Comparison of ENCODE assay signal across 7 cellular contexts in genomic region chr22:31230155-31230870, GRCh38. TPM values are rescaled to one million over a fixed set of nuclear protein-coding genes. Genes with fewer than 3 reads are reported as not detected.
DNase-seq lines count a peak whose midpoint lies in the region; ATAC-seq and TF ChIP-seq lines count a peak whose summit lies in the region.

No MANE protein-coding gene starts in this region.

- DNase-seq in right cardiac atrium: no peak
- DNase-seq in stomach: no peak
- no peak for DNase-seq in NCI-H1417 (lab: John Stamatoyannopoulos, UW)

- H3K36me3 Mint-ChIP-seq in IgD-negative memory B cell: no peaks in the 10 kb centered on the region
- peaks cover 67% of the 10 kb centered on the region for H3K36me3 Mint-ChIP-seq in activated T-helper 17 cell treated with anti-CD3 and anti-CD28 coated beads, Interleukin-2, amount 50 U/mL, for 72 hours (ENCODE audit: low read depth)

- H3K9me3 ChIP-seq in right cardiac atrium (ENCODE audit: control insufficient read depth, low read length): no peaks in the 10 kb centered on the region
- H3K9me3 ChIP-seq in stomach: no peaks in the 10 kb centered on the region

- H3K4me1 Mint-ChIP-seq in IgD-negative memory B cell: peaks cover 13 to 17% (median 14%) of the 10 kb centered on the region in 3 donors
- H3K4me1 Mint-ChIP-seq in activated T-helper 17 cell treated with anti-CD3 and anti-CD28 coated beads, Interleukin-2, amount 50 U/mL, for 72 hours: peaks cover 34% of the 10 kb centered on the region

- peaks cover 0 to 44% (median 19%) of the 10 kb centered on the region in 4 donors for H3K36me3 ChIP-seq in stomach

- H3K27me3 Mint-ChIP-seq in IgD-negative memory B cell: no peaks in the 10 kb centered on the region
- no peaks in the 10 kb centered on the region for H3K27me3 Mint-ChIP-seq in activated T-helper 17 cell treated with anti-CD3 and anti-CD28 coated beads, Interleukin-2, amount 50 U/mL, for 72 hours

- TF ChIP-seq EP300 in stomach (IDR thresholded peaks at IDR 0.05): no peak

- peak; percentile 53 for ATAC-seq in activated T-helper 17 cell treated with anti-CD3 and anti-CD28 coated beads, Interleukin-2, amount 50 U/mL, for 72 hours (replicated peaks)
- ATAC-seq in right cardiac atrium: peak; percentile 72 to 73
- ATAC-seq in HG03469 (IDR thresholded peaks at IDR 0.05; ENCODE audit: unreplicated experiment): no peak
- no peak for ATAC-seq in HG02623 (IDR thresholded peaks at IDR 0.05; ENCODE audit: unreplicated experiment)

- intact Hi-C loops in right cardiac atrium (cut with DNase I): loop anchor here in 2 of 4 donors (5.0 to 10.0 kb wide), 2 partner anchors 146 to 283 kb away; partner anchors contain the start of gene SMTN (in 1 of the 2)
- intact Hi-C loops in stomach (cut with DNase I; ENCODE audit: low total_unique reads): no loop called here

- TF ChIP-seq CTCF in stomach (IDR thresholded peaks at IDR 0.05): no peak

- H3K27ac ChIP-seq in right cardiac atrium (ENCODE audit: low read length): peak overlapping the region; percentile 95
- peak overlapping the region; percentile 82 to 94 (median 86) for H3K27ac ChIP-seq in stomach

- H3K4me1 ChIP-seq in right cardiac atrium (ENCODE audit: control insufficient read depth, insufficient read depth, low read length) (peaks cover 16% of the 10 kb centered on the region), stomach (peaks cover 47 to 98% (median 81%) of the 10 kb centered on the region in 4 donors)

- no peaks in the 10 kb centered on the region for H3K9me3 Mint-ChIP-seq in IgD-negative memory B cell
- no peaks in the 10 kb centered on the region for H3K9me3 Mint-ChIP-seq in activated T-helper 17 cell treated with anti-CD3 and anti-CD28 coated beads, Interleukin-2, amount 50 U/mL, for 72 hours

- no peaks in the 10 kb centered on the region for H3K27me3 ChIP-seq in right cardiac atrium (ENCODE audit: control insufficient read depth, insufficient read depth)
- H3K27me3 ChIP-seq in stomach: no peaks in the 10 kb centered on the region

- TF ChIP-seq POLR2A in stomach (IDR thresholded peaks at IDR 0.05): no peak

- peak overlapping the region in 2 of 3 donors; percentile 53 to 89 for H3K27ac Mint-ChIP-seq in IgD-negative memory B cell
- peak overlapping the region; percentile 73 for H3K27ac Mint-ChIP-seq in activated T-helper 17 cell treated with anti-CD3 and anti-CD28 coated beads, Interleukin-2, amount 50 U/mL, for 72 hours

- 56% methylated on average over 6 of the region's 6 CpGs for WGBS in right cardiac atrium
- WGBS in stomach, 5 donors: 29 to 41% (median 35%) methylated on average over 6 of the region's 6 CpGs

- no peak overlapping the region for H3K4me3 Mint-ChIP-seq in IgD-negative memory B cell
- H3K4me3 Mint-ChIP-seq in activated T-helper 17 cell treated with anti-CD3 and anti-CD28 coated beads, Interleukin-2, amount 50 U/mL, for 72 hours: peak overlapping the region; percentile 42

- H3K4me3 ChIP-seq in right cardiac atrium (ENCODE audit: low read length) (no peak overlapping the region), stomach (no peak overlapping the region)

RNA-seq across cellular contexts. Expression of gene LIMK2, which starts 18.2 kb away (rescaled TPM):
- polyA plus RNA-seq in IgD-negative memory B cell: 9.1 TPM
- 10 to 100 TPM; 59.5 to 61.4 TPM for total RNA-seq in activated T-helper 17 cell treated with anti-CD3 and anti-CD28 coated beads, Interleukin-2, amount 50 U/mL, for 72 hours
- total RNA-seq in right cardiac atrium: 10 to 100 TPM in 3 of 4 donors, 1 to 10 TPM in 1; 8.9 to 12.1 (median 11.1) TPM
- 6.5 TPM for polyA plus RNA-seq in right cardiac atrium
- total RNA-seq in stomach: 100 to 1,000 TPM in 3 of 5 donors, 10 to 100 TPM in 2; 96.3 to 541 (median 124) TPM
- 10 to 100 TPM; 19.9 to 26.6 (median 24.0) TPM for polyA plus RNA-seq in stomach

Comparison
In these comparisons a context has a peak if more than half of its experiments do, and no peak if none do; other contexts are left out.
1. ATAC-seq: peak in activated T-helper 17 cell treated with anti-CD3 and anti-CD28 coated beads, Interleukin-2, amount 50 U/mL, for 72 hours (single experiment) and right cardiac atrium (2 of 2); none in HG03469 (single experiment) and HG02623 (single experiment).
2. RNA of gene LIMK2, which starts 18.2 kb away (total RNA-seq): 96.3 to 541 TPM in stomach and 59.5 to 61.4 TPM in activated T-helper 17 cell treated with anti-CD3 and anti-CD28 coated beads, Interleukin-2, amount 50 U/mL, for 72 hours; 8.9 to 12.1 TPM in right cardiac atrium; every median in the first group is over 4 times any median in the second.